Comparison of ENCODE assay signal across 10 cellular contexts in genomic region chr1:218369688-218370511, GRCh38. TPM values are rescaled to one million over a fixed set of nuclear protein-coding genes. Genes with fewer than 3 reads are reported as not detected.
A peak's percentile ranks its signal among the peaks of the same experiment; 100 is the strongest.
DNase-seq lines count a peak whose midpoint lies in the region; ATAC-seq and TF ChIP-seq lines count a peak whose summit lies in the region.
"Had no signal": no experiment of that assay in that cellular context is flagged by ENCODE, and none has a peak within 500 bp of the region (broad histone marks: within the 10 kb centered on the region; RNA-seq: fewer than 3 reads in every experiment).

No MANE protein-coding gene starts in this region.

- H3K4me1 Mint-ChIP-seq in type B pancreatic cell (ENCODE audit: unreplicated experiment) = peaks cover 56% of the 10 kb centered on the region

- no peaks in the 10 kb centered on the region for H3K9me2 ChIP-seq in hepatocyte (replicated peaks; ENCODE audit: insufficient read depth)

- H3K9me3 Mint-ChIP-seq in type B pancreatic cell = no peaks in the 10 kb centered on the region

- H3K4me3 ChIP-seq in body of pancreas (no peak overlapping the region), hepatocyte (no peak overlapping the region)

- no peaks in the 10 kb centered on the region for H4K20me1 ChIP-seq in hepatocyte (ENCODE audit: insufficient read depth, poor library complexity, severe bottlenecking)

- no peaks in the 10 kb centered on the region for H3K27me3 Mint-ChIP-seq in type B pancreatic cell

- H3K4me1 ChIP-seq in body of pancreas (peaks cover 17% of the 10 kb centered on the region), hepatocyte (ENCODE audit: insufficient read depth) (peaks cover 24% of the 10 kb centered on the region)

- H3K36me3 ChIP-seq in body of pancreas (replicated peaks in 1 of 2; ENCODE audit: insufficient read depth in 1 of 2, low read depth in 2 of 2) (no peaks in the 10 kb centered on the region), hepatocyte (replicated peaks; ENCODE audit: insufficient read depth, low read depth) (no peaks in the 10 kb centered on the region)

- TF ChIP-seq CTCF in body of pancreas (IDR thresholded peaks at IDR 0.05) (no peak), hepatocyte (IDR thresholded peaks at IDR 0.05; ENCODE audit: poor library complexity) (no peak), type B pancreatic cell (conservative IDR thresholded peaks at IDR 0.05) (no peak)

- peaks cover 27% of the 10 kb centered on the region for H3K36me3 Mint-ChIP-seq in type B pancreatic cell

- WGBS in body of pancreas, 2 donors = 65 to 66% methylated on average over 2 of the region's 2 CpGs
- 54% methylated on average over 2 of the region's 2 CpGs for WGBS in hepatocyte (ENCODE audit: low lambda C conversion rate, missing lambda C conversion rate)

- intact Hi-C loops in body of pancreas (cut with DNase I) = no loop called here

- TF ChIP-seq POLR2A in body of pancreas (IDR thresholded peaks at IDR 0.05) = no peak

- H3K79me2 ChIP-seq in hepatocyte = peaks cover 40% of the 10 kb centered on the region

- peak overlapping the region; percentile 6 for H3K27ac Mint-ChIP-seq in type B pancreatic cell

- ATAC-seq in activated CD4-positive, CD25-positive, alpha-beta regulatory T cell treated with anti-CD3 and anti-CD28 coated beads, Interleukin-2, amount 50 U/mL, for 24 hours = peak; percentile 42 to 46
- no peak for ATAC-seq in body of pancreas
- no peak for ATAC-seq in GM19035 (IDR thresholded peaks at IDR 0.05; ENCODE audit: unreplicated experiment)
- ATAC-seq in HG03175 (IDR thresholded peaks at IDR 0.05; ENCODE audit: unreplicated experiment) = no peak
- no peak for ATAC-seq in GM18520 (IDR thresholded peaks at IDR 0.05; ENCODE audit: unreplicated experiment)

- H3K27me3 ChIP-seq in body of pancreas (no peaks in the 10 kb centered on the region), hepatocyte (no peaks in the 10 kb centered on the region)

- no peak overlapping the region for H3K4me3 Mint-ChIP-seq in type B pancreatic cell

- DNase-seq in activated CD4-positive, CD25-positive, alpha-beta regulatory T cell (lab: John Stamatoyannopoulos, UW) = no peak
- DNase-seq in body of pancreas = no peak
- DNase-seq in hepatocyte (ENCODE audit: low spot score) = no peak
- no peak for DNase-seq in type B pancreatic cell (ENCODE audit: extremely low spot score, unreplicated experiment)
- DNase-seq: GDM1, NCI-H1436 treated with DMSO at 0.1 percent for 48 hours had no signal

- no peaks in the 10 kb centered on the region for H3K9me3 ChIP-seq in body of pancreas
- H3K9me3 ChIP-seq in hepatocyte (ENCODE audit: low read depth) = no peaks in the 10 kb centered on the region

- H3K27ac ChIP-seq in body of pancreas = peak overlapping the region in 3 of 4 donors; percentile 1 to 10 (median 9)
- H3K27ac ChIP-seq in hepatocyte = peak overlapping the region; percentile 67

- no peak overlapping the region for H2AFZ ChIP-seq in hepatocyte

- H3K4me2 ChIP-seq in hepatocyte = no peak overlapping the region

RNA-seq across cellular contexts. Expression of gene TGFB2, which starts 24.8 kb away (rescaled TPM):
- total RNA-seq in body of pancreas (1 to 10 TPM; 4.3 to 4.9 TPM), hepatocyte (15.0 and 17.1 TPM in 2 replicates), type B pancreatic cell (ENCODE audit: low replicate concordance) (18.4 and 207 TPM in 2 replicates)
- polyA plus RNA-seq in hepatocyte = 6.7 and 13.6 TPM in 2 replicates

Comparison
In these comparisons a context has a peak if more than half of its experiments do, and no peak if none do; other contexts are left out.
1. ATAC-seq: peak in activated CD4-positive, CD25-positive, alpha-beta regulatory T cell treated with anti-CD3 and anti-CD28 coated beads, Interleukin-2, amount 50 U/mL, for 24 hours (2 of 2); none in body of pancreas (single experiment), GM19035 (single experiment), HG03175 (single experiment) and GM18520 (single experiment).